Comparison of ENCODE assay signal across 1 cellular context in the genomic region with DNA sequence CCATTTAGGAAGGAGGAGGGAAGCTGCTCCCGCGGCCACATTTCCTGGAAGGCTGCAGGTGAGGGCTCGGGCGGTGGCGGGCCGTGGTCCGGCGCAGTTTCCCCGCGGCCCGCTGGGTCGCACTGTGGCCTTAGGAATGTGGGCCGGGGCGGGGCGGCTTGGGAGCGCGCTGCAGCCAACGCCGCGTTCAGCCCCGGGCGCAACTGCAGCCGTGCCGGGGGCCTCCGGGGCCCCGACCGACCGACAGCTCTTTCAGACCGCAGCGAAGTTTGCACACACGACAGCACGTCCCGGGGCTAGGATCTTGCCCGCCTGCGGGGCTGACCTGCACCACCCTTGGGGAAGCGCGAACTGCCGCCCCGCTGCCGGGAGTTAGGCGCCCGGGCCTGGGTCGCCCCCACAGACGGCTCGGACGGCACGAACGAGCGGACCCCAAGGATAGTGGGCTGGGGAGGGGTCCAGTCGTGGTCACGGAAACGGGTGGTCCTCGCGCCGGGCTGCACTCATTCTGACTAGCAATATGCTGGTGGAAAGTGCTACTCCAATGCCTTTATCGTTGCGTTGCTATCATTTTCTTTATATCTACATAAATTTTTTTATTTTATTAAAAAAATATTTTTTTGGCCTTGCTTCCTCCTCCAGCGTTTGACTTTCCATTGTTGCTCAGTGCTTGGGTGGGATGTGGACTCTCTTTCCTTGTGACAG.
TF ChIP-seq lines count a peak whose summit lies in the region.

No MANE protein-coding gene starts in this region.

TF ChIP-seq in HepG2, 621 proteins besides CTCF, POLR2A, EP300 and RAD21 (continued from another document and continues in another):
- TF ChIP-seq, protein P1, sequence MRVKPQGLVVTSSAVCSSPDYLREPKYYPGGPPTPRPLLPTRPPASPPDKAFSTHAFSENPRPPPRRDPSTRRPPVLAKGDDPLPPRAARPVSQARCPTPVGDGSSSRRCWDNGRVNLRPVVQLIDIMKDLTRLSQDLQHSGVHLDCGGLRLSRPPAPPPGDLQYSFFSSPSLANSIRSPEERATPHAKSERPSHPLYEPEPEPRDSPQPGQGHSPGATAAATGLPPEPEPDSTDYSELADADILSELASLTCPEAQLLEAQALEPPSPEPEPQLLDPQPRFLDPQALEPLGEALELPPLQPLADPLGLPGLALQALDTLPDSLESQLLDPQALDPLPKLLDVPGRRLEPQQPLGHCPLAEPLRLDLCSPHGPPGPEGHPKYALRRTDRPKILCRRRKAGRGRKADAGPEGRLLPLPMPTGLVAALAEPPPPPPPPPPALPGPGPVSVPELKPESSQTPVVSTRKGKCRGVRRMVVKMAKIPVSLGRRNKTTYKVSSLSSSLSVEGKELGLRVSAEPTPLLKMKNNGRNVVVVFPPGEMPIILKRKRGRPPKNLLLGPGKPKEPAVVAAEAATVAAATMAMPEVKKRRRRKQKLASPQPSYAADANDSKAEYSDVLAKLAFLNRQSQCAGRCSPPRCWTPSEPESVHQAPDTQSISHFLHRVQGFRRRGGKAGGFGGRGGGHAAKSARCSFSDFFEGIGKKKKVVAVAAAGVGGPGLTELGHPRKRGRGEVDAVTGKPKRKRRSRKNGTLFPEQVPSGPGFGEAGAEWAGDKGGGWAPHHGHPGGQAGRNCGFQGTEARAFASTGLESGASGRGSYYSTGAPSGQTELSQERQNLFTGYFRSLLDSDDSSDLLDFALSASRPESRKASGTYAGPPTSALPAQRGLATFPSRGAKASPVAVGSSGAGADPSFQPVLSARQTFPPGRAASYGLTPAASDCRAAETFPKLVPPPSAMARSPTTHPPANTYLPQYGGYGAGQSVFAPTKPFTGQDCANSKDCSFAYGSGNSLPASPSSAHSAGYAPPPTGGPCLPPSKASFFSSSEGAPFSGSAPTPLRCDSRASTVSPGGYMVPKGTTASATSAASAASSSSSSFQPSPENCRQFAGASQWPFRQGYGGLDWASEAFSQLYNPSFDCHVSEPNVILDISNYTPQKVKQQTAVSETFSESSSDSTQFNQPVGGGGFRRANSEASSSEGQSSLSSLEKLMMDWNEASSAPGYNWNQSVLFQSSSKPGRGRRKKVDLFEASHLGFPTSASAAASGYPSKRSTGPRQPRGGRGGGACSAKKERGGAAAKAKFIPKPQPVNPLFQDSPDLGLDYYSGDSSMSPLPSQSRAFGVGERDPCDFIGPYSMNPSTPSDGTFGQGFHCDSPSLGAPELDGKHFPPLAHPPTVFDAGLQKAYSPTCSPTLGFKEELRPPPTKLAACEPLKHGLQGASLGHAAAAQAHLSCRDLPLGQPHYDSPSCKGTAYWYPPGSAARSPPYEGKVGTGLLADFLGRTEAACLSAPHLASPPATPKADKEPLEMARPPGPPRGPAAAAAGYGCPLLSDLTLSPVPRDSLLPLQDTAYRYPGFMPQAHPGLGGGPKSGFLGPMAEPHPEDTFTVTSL (CRISPR knock-in tag; IDR thresholded peaks at IDR 0.05; ENCODE audit: borderline replicate concordance): 0 out of 2 replicates have a peak, but pooled peaks have one; percentile 29
- TF ChIP-seq, protein P2, sequence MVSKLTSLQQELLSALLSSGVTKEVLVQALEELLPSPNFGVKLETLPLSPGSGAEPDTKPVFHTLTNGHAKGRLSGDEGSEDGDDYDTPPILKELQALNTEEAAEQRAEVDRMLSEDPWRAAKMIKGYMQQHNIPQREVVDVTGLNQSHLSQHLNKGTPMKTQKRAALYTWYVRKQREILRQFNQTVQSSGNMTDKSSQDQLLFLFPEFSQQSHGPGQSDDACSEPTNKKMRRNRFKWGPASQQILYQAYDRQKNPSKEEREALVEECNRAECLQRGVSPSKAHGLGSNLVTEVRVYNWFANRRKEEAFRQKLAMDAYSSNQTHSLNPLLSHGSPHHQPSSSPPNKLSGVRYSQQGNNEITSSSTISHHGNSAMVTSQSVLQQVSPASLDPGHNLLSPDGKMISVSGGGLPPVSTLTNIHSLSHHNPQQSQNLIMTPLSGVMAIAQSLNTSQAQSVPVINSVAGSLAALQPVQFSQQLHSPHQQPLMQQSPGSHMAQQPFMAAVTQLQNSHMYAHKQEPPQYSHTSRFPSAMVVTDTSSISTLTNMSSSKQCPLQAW (CRISPR knock-in tag; IDR thresholded peaks at IDR 0.05): peak; percentile 52; the same call in 1 of the 2 replicates
- 0 out of 2 replicates have a peak, but pooled peaks have one; percentile 47 for TF ChIP-seq ZNF563 (CRISPR knock-in tag; IDR thresholded peaks at IDR 0.05)
- TF ChIP-seq, protein P3, sequence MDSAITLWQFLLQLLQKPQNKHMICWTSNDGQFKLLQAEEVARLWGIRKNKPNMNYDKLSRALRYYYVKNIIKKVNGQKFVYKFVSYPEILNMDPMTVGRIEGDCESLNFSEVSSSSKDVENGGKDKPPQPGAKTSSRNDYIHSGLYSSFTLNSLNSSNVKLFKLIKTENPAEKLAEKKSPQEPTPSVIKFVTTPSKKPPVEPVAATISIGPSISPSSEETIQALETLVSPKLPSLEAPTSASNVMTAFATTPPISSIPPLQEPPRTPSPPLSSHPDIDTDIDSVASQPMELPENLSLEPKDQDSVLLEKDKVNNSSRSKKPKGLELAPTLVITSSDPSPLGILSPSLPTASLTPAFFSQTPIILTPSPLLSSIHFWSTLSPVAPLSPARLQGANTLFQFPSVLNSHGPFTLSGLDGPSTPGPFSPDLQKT (CRISPR knock-in tag; IDR thresholded peaks at IDR 0.05; ENCODE audit: borderline replicate concordance): no peak
- TF ChIP-seq ZFY (CRISPR knock-in tag; IDR thresholded peaks at IDR 0.05): peak; percentile 63; the same call in 1 of the 2 replicates
- TF ChIP-seq, protein P4, sequence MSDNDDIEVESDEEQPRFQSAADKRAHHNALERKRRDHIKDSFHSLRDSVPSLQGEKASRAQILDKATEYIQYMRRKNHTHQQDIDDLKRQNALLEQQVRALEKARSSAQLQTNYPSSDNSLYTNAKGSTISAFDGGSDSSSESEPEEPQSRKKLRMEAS (IDR thresholded peaks at IDR 0.05): peak; percentile 52; the same call in 1 of the 2 replicates
- TF ChIP-seq, protein P5, sequence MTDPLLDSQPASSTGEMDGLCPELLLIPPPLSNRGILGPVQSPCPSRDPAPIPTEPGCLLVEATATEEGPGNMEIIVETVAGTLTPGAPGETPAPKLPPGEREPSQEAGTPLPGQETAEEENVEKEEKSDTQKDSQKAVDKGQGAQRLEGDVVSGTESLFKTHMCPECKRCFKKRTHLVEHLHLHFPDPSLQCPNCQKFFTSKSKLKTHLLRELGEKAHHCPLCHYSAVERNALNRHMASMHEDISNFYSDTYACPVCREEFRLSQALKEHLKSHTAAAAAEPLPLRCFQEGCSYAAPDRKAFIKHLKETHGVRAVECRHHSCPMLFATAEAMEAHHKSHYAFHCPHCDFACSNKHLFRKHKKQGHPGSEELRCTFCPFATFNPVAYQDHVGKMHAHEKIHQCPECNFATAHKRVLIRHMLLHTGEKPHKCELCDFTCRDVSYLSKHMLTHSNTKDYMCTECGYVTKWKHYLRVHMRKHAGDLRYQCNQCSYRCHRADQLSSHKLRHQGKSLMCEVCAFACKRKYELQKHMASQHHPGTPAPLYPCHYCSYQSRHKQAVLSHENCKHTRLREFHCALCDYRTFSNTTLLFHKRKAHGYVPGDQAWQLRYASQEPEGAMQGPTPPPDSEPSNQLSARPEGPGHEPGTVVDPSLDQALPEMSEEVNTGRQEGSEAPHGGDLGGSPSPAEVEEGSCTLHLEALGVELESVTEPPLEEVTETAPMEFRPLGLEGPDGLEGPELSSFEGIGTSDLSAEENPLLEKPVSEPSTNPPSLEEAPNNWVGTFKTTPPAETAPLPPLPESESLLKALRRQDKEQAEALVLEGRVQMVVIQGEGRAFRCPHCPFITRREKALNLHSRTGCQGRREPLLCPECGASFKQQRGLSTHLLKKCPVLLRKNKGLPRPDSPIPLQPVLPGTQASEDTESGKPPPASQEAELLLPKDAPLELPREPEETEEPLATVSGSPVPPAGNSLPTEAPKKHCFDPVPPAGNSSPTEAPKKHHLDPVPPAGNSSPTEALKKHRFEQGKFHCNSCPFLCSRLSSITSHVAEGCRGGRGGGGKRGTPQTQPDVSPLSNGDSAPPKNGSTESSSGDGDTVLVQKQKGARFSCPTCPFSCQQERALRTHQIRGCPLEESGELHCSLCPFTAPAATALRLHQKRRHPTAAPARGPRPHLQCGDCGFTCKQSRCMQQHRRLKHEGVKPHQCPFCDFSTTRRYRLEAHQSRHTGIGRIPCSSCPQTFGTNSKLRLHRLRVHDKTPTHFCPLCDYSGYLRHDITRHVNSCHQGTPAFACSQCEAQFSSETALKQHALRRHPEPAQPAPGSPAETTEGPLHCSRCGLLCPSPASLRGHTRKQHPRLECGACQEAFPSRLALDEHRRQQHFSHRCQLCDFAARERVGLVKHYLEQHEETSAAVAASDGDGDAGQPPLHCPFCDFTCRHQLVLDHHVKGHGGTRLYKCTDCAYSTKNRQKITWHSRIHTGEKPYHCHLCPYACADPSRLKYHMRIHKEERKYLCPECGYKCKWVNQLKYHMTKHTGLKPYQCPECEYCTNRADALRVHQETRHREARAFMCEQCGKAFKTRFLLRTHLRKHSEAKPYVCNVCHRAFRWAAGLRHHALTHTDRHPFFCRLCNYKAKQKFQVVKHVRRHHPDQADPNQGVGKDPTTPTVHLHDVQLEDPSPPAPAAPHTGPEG (CRISPR knock-in tag; IDR thresholded peaks at IDR 0.05): no peak
- no peak for TF ChIP-seq ZNF615 (CRISPR knock-in tag; IDR thresholded peaks at IDR 0.05; ENCODE audit: borderline replicate concordance)
- peak; percentile 77; the same call in 1 of the 2 replicates for TF ChIP-seq NFKB2 (CRISPR knock-in tag; IDR thresholded peaks at IDR 0.05; ENCODE audit: borderline replicate concordance)
- no peak for TF ChIP-seq FLYWCH1 (CRISPR knock-in tag; IDR thresholded peaks at IDR 0.05)
- TF ChIP-seq ZBTB38 (CRISPR knock-in tag; IDR thresholded peaks at IDR 0.05): peak; percentile 77
- peak; percentile 91 for TF ChIP-seq RNF2 (conservative IDR thresholded peaks at IDR 0.05; ENCODE audit: low read depth)
- TF ChIP-seq ZNF3 (CRISPR knock-in tag; IDR thresholded peaks at IDR 0.05): no peak
- TF ChIP-seq, protein P6, sequence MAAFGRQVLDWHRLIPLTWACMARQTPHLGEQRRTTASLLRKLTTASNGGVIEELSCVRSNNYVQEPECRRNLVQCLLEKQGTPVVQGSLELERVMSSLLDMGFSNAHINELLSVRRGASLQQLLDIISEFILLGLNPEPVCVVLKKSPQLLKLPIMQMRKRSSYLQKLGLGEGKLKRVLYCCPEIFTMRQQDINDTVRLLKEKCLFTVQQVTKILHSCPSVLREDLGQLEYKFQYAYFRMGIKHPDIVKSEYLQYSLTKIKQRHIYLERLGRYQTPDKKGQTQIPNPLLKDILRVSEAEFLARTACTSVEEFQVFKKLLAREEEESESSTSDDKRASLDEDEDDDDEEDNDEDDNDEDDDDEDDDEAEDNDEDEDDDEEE (CRISPR knock-in tag; IDR thresholded peaks at IDR 0.05): 0 out of 2 replicates have a peak, but pooled peaks have one; percentile 59
- TF ChIP-seq, protein P7, sequence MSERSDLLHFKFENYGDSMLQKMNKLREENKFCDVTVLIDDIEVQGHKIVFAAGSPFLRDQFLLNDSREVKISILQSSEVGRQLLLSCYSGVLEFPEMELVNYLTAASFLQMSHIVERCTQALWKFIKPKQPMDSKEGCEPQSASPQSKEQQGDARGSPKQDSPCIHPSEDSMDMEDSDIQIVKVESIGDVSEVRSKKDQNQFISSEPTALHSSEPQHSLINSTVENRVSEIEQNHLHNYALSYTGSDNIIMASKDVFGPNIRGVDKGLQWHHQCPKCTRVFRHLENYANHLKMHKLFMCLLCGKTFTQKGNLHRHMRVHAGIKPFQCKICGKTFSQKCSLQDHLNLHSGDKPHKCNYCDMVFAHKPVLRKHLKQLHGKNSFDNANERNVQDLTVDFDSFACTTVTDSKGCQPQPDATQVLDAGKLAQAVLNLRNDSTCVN (CRISPR knock-in tag; IDR thresholded peaks at IDR 0.05; ENCODE audit: borderline replicate concordance): peak; percentile 61; the same call in 1 of the 2 replicates
- no peak for TF ChIP-seq DMAP1 (CRISPR knock-in tag; IDR thresholded peaks at IDR 0.05)
- TF ChIP-seq, protein P8, sequence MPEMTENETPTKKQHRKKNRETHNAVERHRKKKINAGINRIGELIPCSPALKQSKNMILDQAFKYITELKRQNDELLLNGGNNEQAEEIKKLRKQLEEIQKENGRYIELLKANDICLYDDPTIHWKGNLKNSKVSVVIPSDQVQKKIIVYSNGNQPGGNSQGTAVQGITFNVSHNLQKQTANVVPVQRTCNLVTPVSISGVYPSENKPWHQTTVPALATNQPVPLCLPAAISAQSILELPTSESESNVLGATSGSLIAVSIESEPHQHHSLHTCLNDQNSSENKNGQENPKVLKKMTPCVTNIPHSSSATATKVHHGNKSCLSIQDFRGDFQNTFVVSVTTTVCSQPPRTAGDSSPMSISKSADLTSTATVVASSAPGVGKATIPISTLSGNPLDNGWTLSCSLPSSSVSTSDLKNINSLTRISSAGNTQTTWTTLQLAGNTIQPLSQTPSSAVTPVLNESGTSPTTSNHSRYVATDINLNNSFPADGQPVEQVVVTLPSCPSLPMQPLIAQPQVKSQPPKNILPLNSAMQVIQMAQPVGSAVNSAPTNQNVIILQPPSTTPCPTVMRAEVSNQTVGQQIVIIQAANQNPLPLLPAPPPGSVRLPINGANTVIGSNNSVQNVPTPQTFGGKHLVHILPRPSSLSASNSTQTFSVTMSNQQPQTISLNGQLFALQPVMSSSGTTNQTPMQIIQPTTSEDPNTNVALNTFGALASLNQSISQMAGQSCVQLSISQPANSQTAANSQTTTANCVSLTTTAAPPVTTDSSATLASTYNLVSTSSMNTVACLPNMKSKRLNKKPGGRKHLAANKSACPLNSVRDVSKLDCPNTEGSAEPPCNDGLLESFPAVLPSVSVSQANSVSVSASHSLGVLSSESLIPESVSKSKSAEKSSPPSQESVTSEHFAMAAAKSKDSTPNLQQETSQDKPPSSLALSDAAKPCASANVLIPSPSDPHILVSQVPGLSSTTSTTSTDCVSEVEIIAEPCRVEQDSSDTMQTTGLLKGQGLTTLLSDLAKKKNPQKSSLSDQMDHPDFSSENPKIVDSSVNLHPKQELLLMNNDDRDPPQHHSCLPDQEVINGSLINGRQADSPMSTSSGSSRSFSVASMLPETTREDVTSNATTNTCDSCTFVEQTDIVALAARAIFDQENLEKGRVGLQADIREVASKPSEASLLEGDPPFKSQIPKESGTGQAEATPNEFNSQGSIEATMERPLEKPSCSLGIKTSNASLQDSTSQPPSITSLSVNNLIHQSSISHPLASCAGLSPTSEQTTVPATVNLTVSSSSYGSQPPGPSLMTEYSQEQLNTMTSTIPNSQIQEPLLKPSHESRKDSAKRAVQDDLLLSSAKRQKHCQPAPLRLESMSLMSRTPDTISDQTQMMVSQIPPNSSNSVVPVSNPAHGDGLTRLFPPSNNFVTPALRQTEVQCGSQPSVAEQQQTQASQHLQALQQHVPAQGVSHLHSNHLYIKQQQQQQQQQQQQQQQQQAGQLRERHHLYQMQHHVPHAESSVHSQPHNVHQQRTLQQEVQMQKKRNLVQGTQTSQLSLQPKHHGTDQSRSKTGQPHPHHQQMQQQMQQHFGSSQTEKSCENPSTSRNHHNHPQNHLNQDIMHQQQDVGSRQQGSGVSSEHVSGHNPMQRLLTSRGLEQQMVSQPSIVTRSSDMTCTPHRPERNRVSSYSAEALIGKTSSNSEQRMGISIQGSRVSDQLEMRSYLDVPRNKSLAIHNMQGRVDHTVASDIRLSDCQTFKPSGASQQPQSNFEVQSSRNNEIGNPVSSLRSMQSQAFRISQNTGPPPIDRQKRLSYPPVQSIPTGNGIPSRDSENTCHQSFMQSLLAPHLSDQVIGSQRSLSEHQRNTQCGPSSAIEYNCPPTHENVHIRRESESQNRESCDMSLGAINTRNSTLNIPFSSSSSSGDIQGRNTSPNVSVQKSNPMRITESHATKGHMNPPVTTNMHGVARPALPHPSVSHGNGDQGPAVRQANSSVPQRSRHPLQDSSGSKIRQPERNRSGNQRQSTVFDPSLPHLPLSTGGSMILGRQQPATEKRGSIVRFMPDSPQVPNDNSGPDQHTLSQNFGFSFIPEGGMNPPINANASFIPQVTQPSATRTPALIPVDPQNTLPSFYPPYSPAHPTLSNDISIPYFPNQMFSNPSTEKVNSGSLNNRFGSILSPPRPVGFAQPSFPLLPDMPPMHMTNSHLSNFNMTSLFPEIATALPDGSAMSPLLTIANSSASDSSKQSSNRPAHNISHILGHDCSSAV (CRISPR knock-in tag; IDR thresholded peaks at IDR 0.05; ENCODE audit: borderline replicate concordance): no peak
